In the genomic region with DNA sequence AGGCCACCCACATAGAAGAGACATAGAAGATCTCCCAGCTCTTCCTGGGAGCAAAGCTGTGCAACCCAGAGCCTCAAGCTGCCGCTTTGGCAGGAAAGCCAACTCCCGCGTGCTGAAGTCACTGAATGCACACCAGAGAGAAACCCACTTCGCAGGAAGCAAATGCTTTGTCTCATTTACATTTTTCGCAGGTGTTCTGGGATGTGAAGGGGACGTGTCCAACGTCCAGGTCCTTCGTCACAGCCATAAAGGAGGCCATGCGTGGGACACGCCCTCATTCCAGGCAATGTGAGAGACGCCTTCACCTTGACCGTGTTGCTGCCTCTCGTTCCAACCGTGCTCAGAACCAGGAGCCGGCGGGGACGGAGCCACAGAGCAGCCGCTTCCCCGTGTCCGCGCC, we compare ENCODE assay signal across 1 cellular context.
A peak's percentile ranks its signal among the peaks of the same experiment; 100 is the strongest.
TF ChIP-seq lines count a peak whose summit lies in the region.

No MANE protein-coding gene starts in this region.

TF ChIP-seq in HepG2, 621 proteins besides CTCF, POLR2A, EP300 and RAD21:
- no peak for TF ChIP-seq ZKSCAN8 (CRISPR knock-in tag; IDR thresholded peaks at IDR 0.05; ENCODE audit: borderline replicate concordance)
- TF ChIP-seq, protein P1, sequence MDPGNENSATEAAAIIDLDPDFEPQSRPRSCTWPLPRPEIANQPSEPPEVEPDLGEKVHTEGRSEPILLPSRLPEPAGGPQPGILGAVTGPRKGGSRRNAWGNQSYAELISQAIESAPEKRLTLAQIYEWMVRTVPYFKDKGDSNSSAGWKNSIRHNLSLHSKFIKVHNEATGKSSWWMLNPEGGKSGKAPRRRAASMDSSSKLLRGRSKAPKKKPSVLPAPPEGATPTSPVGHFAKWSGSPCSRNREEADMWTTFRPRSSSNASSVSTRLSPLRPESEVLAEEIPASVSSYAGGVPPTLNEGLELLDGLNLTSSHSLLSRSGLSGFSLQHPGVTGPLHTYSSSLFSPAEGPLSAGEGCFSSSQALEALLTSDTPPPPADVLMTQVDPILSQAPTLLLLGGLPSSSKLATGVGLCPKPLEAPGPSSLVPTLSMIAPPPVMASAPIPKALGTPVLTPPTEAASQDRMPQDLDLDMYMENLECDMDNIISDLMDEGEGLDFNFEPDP (CRISPR knock-in tag; conservative IDR thresholded peaks at IDR 0.05), result 0 out of 2 replicates have a peak, but pooled peaks have one; percentile 63
TF ChIP-seq in HepG2: peak in this region for 1.
